Comparison of ENCODE assay signal across 1 cellular context in the genomic region with DNA sequence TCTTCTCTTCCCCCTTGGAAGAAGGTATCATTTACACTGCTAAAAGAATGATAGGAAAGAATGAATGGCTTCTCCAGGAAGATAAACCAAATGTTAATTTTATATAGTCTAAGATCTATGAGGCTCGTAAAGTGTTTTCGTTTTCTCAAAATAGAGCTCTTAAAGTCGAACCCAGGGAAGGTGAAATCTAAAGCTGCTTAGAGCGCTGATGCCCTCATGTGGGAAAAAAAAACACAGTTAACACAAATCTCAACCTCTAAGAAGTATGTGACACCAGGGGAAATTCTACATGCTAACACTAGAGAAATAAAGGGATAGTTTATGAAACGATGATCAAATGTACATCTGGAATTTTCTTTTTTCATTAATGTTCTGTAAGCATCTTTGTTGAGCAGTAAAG.
TF ChIP-seq lines count a peak whose summit lies in the region.

No MANE protein-coding gene starts in this region.

TF ChIP-seq in GM23338, 12 proteins besides CTCF, POLR2A, EP300 and RAD21:
- no peak for TF ChIP-seq CREB1 (CRISPR knock-in tag; IDR thresholded peaks at IDR 0.05; ENCODE audit: low read depth)
